ENCODE assay signal across 8 cellular contexts in genomic region chr9:129177791-129178578, GRCh38. TPM values are rescaled to one million over a fixed set of nuclear protein-coding genes. Genes with fewer than 3 reads are reported as not detected.
A peak's percentile ranks its signal among the peaks of the same experiment; 100 is the strongest.
DNase-seq lines count a peak whose midpoint lies in the region; ATAC-seq and TF ChIP-seq lines count a peak whose summit lies in the region.

IER5L (minus strand) TSS chr9:129178261; CDS start chr9:129178052, 209 bp downstream.

- no peaks in the 10 kb centered on the region for H3K27me3 ChIP-seq in kidney epithelial cell (ENCODE audit: control insufficient read depth, insufficient read depth, low read length)

- peak within 1 kb of the TSS; percentile 95 for H3K4me3 ChIP-seq in kidney epithelial cell (ENCODE audit: low read depth, low read length)

- no peak; the same call in 1 of the 2 replicates for TF ChIP-seq CTCF in AG09319 (IDR thresholded peaks at IDR 0.05; ENCODE audit: low read depth, low read length)
- TF ChIP-seq CTCF in kidney epithelial cell (IDR thresholded peaks at IDR 0.05; ENCODE audit: insufficient read depth, low read length, poor library complexity, severe bottlenecking) = no peak

- no peaks in the 10 kb centered on the region for H3K36me3 ChIP-seq in kidney epithelial cell (ENCODE audit: control insufficient read depth, insufficient read depth, low read length)

- DNase-seq in AG09319 (ENCODE audit: extremely low read depth, low read depth) = peak; percentile 90
- DNase-seq in NCI-H345 (lab: John Stamatoyannopoulos, UW) = peak; percentile 98
- DNase-seq in activated CD4-positive, CD25-positive, alpha-beta regulatory T cell treated with anti-CD3 and anti-CD28 coated beads, Interleukin-2, amount 50 U/mL, for 72 hours = peak; percentile 92
- DNase-seq in cerebellar cortex (ENCODE audit: low spot score) = peak; percentile 95
- peak; percentile 67 for DNase-seq in kidney epithelial cell (ENCODE audit: low read depth)
- peak; percentile 89 to 92 for DNase-seq in stimulated activated CD4-positive, alpha-beta T cell treated with anti-CD3 and anti-CD28 coated beads, Interleukin-15, amount 100 ng/mL, for 1 hour (ENCODE audit: low read depth in 1 of 2, low spot score in 1 of 2)

- ATAC-seq in GM19035 (IDR thresholded peaks at IDR 0.05; ENCODE audit: unreplicated experiment) (peak; percentile 84), HG03280 (IDR thresholded peaks at IDR 0.05; ENCODE audit: unreplicated experiment) (peak; percentile 75)

RNA-seq across cellular contexts. Expression of gene IER5L, which starts in this region (rescaled TPM):
- 51.8 and 60.4 TPM in 2 replicates for total RNA-seq in kidney epithelial cell

Comparison
In these comparisons a context has a peak if more than half of its experiments do, and no peak if none do; other contexts are left out.
1. Peak in every context shown above with its lines: DNase-seq, ATAC-seq and H3K4me3 ChIP-seq.